1 cellular context compared by ENCODE assay signal in genomic region chr12:6935551-6936377, GRCh38.
TF ChIP-seq lines count a peak whose summit lies in the region.

No MANE protein-coding gene starts in this region.

TF ChIP-seq in HEK293, 187 proteins besides CTCF, POLR2A, EP300 and RAD21 (continued from another document):
- TF ChIP-seq HIC1 (tag by site-specific recombination; IDR thresholded peaks at IDR 0.05) (no peak), ZBTB8A (tag by site-specific recombination; IDR thresholded peaks at IDR 0.05) (no peak), ZXDB (tag by site-specific recombination; IDR thresholded peaks at IDR 0.05) (no peak), ZNF350 (tag by site-specific recombination; IDR thresholded peaks at IDR 0.05) (no peak), PBX3 (CRISPR knock-in tag; IDR thresholded peaks at IDR 0.05) (no peak), WT1 (tag by site-specific recombination; IDR thresholded peaks at IDR 0.05) (no peak), ZNF596 (tag by site-specific recombination; IDR thresholded peaks at IDR 0.05) (no peak), KLF17 (tag by site-specific recombination; IDR thresholded peaks at IDR 0.05) (no peak), ZNF791 (tag by site-specific recombination; IDR thresholded peaks at IDR 0.05) (no peak), MYNN (tag by site-specific recombination; IDR thresholded peaks at IDR 0.05; ENCODE audit: borderline replicate concordance) (no peak), PATZ1 (tag by site-specific recombination; IDR thresholded peaks at IDR 0.05) (peak; percentile 60; the same call in 1 of the 2 replicates), ZNF629 (tag by site-specific recombination; IDR thresholded peaks at IDR 0.05) (no peak), ZNF768 (tag by site-specific recombination; IDR thresholded peaks at IDR 0.05) (no peak), ZNF518A (tag by site-specific recombination; conservative IDR thresholded peaks at IDR 0.05; ENCODE audit: low read depth) (no peak), ZNF510 (tag by site-specific recombination; IDR thresholded peaks at IDR 0.05; ENCODE audit: insufficient replicate concordance) (no peak), YY2 (tag by site-specific recombination; IDR thresholded peaks at IDR 0.05) (no peak), ZBTB6 (tag by site-specific recombination; IDR thresholded peaks at IDR 0.05) (peak; percentile 39; the same call in 1 of the 2 replicates), ZNF704 (tag by site-specific recombination; IDR thresholded peaks at IDR 0.05) (no peak), ZNF660 (tag by site-specific recombination; IDR thresholded peaks at IDR 0.05) (no peak), HOXA7 (CRISPR knock-in tag; IDR thresholded peaks at IDR 0.05; ENCODE audit: borderline replicate concordance) (no peak), ZNF19 (tag by site-specific recombination; IDR thresholded peaks at IDR 0.05; ENCODE audit: low read depth) (no peak), ZNF2 (tag by site-specific recombination; IDR thresholded peaks at IDR 0.05) (no peak), SETDB1 (IDR thresholded peaks at IDR 0.05; ENCODE audit: insufficient read length, low read length) (no peak), OVOL3 (tag by site-specific recombination; IDR thresholded peaks at IDR 0.05) (no peak), SP7 (tag by site-specific recombination; IDR thresholded peaks at IDR 0.05) (no peak), ZNF184 (tag by site-specific recombination; IDR thresholded peaks at IDR 0.05) (no peak), ZNF324 (tag by site-specific recombination; IDR thresholded peaks at IDR 0.05) (no peak), GLIS2 (tag by site-specific recombination; IDR thresholded peaks at IDR 0.05) (peak; percentile 93), SP3 (tag by site-specific recombination; IDR thresholded peaks at IDR 0.05) (no peak), ZNF280D (tag by site-specific recombination; IDR thresholded peaks at IDR 0.05) (no peak), ZNF302 (tag by site-specific recombination; IDR thresholded peaks at IDR 0.05; ENCODE audit: low read depth) (no peak), EGR2 (tag by site-specific recombination; IDR thresholded peaks at IDR 0.05; ENCODE audit: low read depth) (peak; percentile 21; the same call in 1 of the 2 replicates), ZNF24 (tag by site-specific recombination; IDR thresholded peaks at IDR 0.05) (no peak), ZNF140 (tag by site-specific recombination; IDR thresholded peaks at IDR 0.05) (no peak), ZFHX2 (tag by site-specific recombination; conservative IDR thresholded peaks at IDR 0.05) (peak; percentile 62), ZBTB10 (tag by site-specific recombination; IDR thresholded peaks at IDR 0.05) (peak; percentile 46; the same call in 1 of the 2 replicates), SCRT1 (tag by site-specific recombination; IDR thresholded peaks at IDR 0.05; ENCODE audit: borderline replicate concordance) (no peak)
